23 cellular contexts compared by ENCODE assay signal in genomic region chr10:110805292-110805691, GRCh38.
DNase-seq lines count a peak whose midpoint lies in the region; ATAC-seq and TF ChIP-seq lines count a peak whose summit lies in the region.
"Had no signal": no experiment of that assay in that cellular context is flagged by ENCODE, and none has a peak within 500 bp of the region (broad histone marks: within the 10 kb centered on the region; RNA-seq: fewer than 3 reads in every experiment).

No MANE protein-coding gene starts in this region.

- DNase-seq in left ventricle myocardium inferior (no peak), left ventricle myocardium superior (no peak), T-helper 17 cell (no peak), DMS53 (lab: John Stamatoyannopoulos, UW) (no peak), GM10266 (ENCODE audit: extremely low spot score) (no peak), DMS153 treated with DMSO at 0.1 percent for 48 hours (lab: John Stamatoyannopoulos, UW; ENCODE audit: unreplicated experiment) (no peak)
- DNase-seq in naive thymus-derived CD4-positive, alpha-beta T cell: no peak
- DNase-seq: activated CD4-positive, alpha-beta T cell treated with anti-CD3 and anti-CD28 coated beads for 1 hour; activated naive CD4-positive, alpha-beta T cell treated with anti-CD3 and anti-CD28 coated beads, Interleukin-2, amount 10 ng/mL, durations not matched to agents 7 days and 5 days; GM23248; head of caudate nucleus; HFFc6; NCI-H1417; NCI-H446; retina; SIG-M5; spleen; stimulated activated CD4-positive, alpha-beta T cell treated with anti-CD3 and anti-CD28 coated beads, Interleukin-2, amount 100 ng/mL, for 48 hours; SW 1271 had no signal

- ATAC-seq in left ventricle myocardium superior: no peak
- ATAC-seq in T-helper 17 cell: no peak
- ATAC-seq in naive thymus-derived CD4-positive, alpha-beta T cell: no peak
- ATAC-seq in GM19328 (IDR thresholded peaks at IDR 0.05; ENCODE audit: unreplicated experiment): no peak
- ATAC-seq: stimulated activated effector memory CD8-positive, alpha-beta T cell treated with anti-CD3 and anti-CD28 coated beads, Interleukin-12 subunit alpha, Interleukin-12 subunit beta, amount 100 ng/mL, for 72 hours had no signal

- no peaks in the 10 kb centered on the region for H3K27me3 ChIP-seq in left ventricle myocardium inferior (ENCODE audit: low read depth)
- H3K27me3 ChIP-seq in naive thymus-derived CD4-positive, alpha-beta T cell (ENCODE audit: control insufficient read depth in 2 of 2, insufficient read depth in 2 of 2, low read length in 2 of 2): no peaks in the 10 kb centered on the region
- H3K27me3 ChIP-seq: spleen had no signal

- peak overlapping the region; percentile 35 for H3K27ac ChIP-seq in left ventricle myocardium inferior (replicated peaks)
- no peak overlapping the region for H3K27ac ChIP-seq in naive thymus-derived CD4-positive, alpha-beta T cell (ENCODE audit: low read depth, low read length)
- H3K27ac ChIP-seq: GM23248, spleen had no signal

- CTCF ChIA-PET in naive thymus-derived CD4-positive, alpha-beta T cell (lab: Charles Lee): no interaction called here

- POLR2A ChIA-PET in naive thymus-derived CD4-positive, alpha-beta T cell (lab: Charles Lee): interaction anchor here (1.1 to 4.8 kb wide), 6 partner anchors 14 to 76 kb away, joined by 3 to 46 read pairs (median 10); no protein-coding TSS in a partner anchor

- intact Hi-C loops in left ventricle myocardium inferior (cut with micrococcal nuclease) (loop anchor here (10.0 kb wide), 1 partner anchor 90 kb away; no protein-coding TSS in a partner anchor), left ventricle myocardium superior (cut with micrococcal nuclease) (loop anchor here (10.0 kb wide), 1 partner anchor 90 kb away; no protein-coding TSS in a partner anchor)
- intact Hi-C loops in naive thymus-derived CD4-positive, alpha-beta T cell (cut with micrococcal nuclease): loop anchor here (2.0 kb wide), 2 partner anchors 14 to 30 kb away; no protein-coding TSS in a partner anchor

- no peak overlapping the region for H3K4me3 ChIP-seq in left ventricle myocardium inferior
- H3K4me3 ChIP-seq in naive thymus-derived CD4-positive, alpha-beta T cell (ENCODE audit: low read length): no peak overlapping the region
- H3K4me3 ChIP-seq: GM23248, spleen had no signal

- peaks cover 28% of the 10 kb centered on the region for H3K4me1 Mint-ChIP-seq in T-helper 17 cell
- peaks cover 30 to 53% (median 44%) of the 10 kb centered on the region in 7 donors for H3K4me1 Mint-ChIP-seq in naive thymus-derived CD4-positive, alpha-beta T cell

- H3K36me3 ChIP-seq in left ventricle myocardium inferior: peaks cover 8% of the 10 kb centered on the region
- H3K36me3 ChIP-seq in naive thymus-derived CD4-positive, alpha-beta T cell (ENCODE audit: control insufficient read depth in 2 of 3, insufficient read depth in 3 of 3, low read length in 3 of 3): no peaks in the 10 kb centered on the region
- H3K36me3 ChIP-seq: spleen had no signal

- H3K9me3 ChIP-seq in left ventricle myocardium inferior (replicated peaks) (no peaks in the 10 kb centered on the region), T-helper 17 cell (ENCODE audit: control insufficient read depth, low read length, poor library complexity, severe bottlenecking) (no peaks in the 10 kb centered on the region)
- no peaks in the 10 kb centered on the region for H3K9me3 ChIP-seq in naive thymus-derived CD4-positive, alpha-beta T cell (ENCODE audit: control insufficient read depth in 2 of 3, low read length in 3 of 3)
- H3K9me3 ChIP-seq: spleen had no signal

- TF ChIP-seq CTCF in left ventricle myocardium inferior (IDR thresholded peaks at IDR 0.05; ENCODE audit: borderline replicate concordance): no peak
- no peak for TF ChIP-seq CTCF in GM10266 (IDR thresholded peaks at IDR 0.05; ENCODE audit: control insufficient read depth, insufficient read depth, low read depth, missing control alignments)

- H3K27me3 Mint-ChIP-seq in T-helper 17 cell: no peaks in the 10 kb centered on the region
- no peaks in the 10 kb centered on the region for H3K27me3 Mint-ChIP-seq in naive thymus-derived CD4-positive, alpha-beta T cell
- H3K27me3 Mint-ChIP-seq: central memory CD8-positive, alpha-beta T cell had no signal

- H3K36me3 Mint-ChIP-seq in T-helper 17 cell (ENCODE audit: low read depth): no peaks in the 10 kb centered on the region
- peaks cover 0 to 6% (median 0%) of the 10 kb centered on the region in 5 donors for H3K36me3 Mint-ChIP-seq in naive thymus-derived CD4-positive, alpha-beta T cell
- H3K36me3 Mint-ChIP-seq: CD14-positive monocyte; stimulated activated effector memory CD8-positive, alpha-beta T cell treated with anti-CD3 and anti-CD28 coated beads, Interleukin-12 subunit alpha, Interleukin-12 subunit beta, amount 100 ng/mL, for 72 hours had no signal

- peak overlapping the region; percentile 94 for H3K27ac Mint-ChIP-seq in T-helper 17 cell
- peak overlapping the region; percentile 25 to 100 (median 90) for H3K27ac Mint-ChIP-seq in naive thymus-derived CD4-positive, alpha-beta T cell
- H3K27ac Mint-ChIP-seq: activated naive CD4-positive, alpha-beta T cell treated with anti-CD3 and anti-CD28 coated beads, Interleukin-2, amount 10 ng/mL, durations not matched to agents 7 days and 5 days; HFFc6; stimulated activated effector memory CD8-positive, alpha-beta T cell treated with anti-CD3 and anti-CD28 coated beads, Interleukin-12 subunit alpha, Interleukin-12 subunit beta, amount 100 ng/mL, for 72 hours had no signal

- peaks cover 76% of the 10 kb centered on the region for H3K4me1 ChIP-seq in left ventricle myocardium inferior
- H3K4me1 ChIP-seq in naive thymus-derived CD4-positive, alpha-beta T cell (ENCODE audit: control insufficient read depth in 2 of 2, insufficient read depth in 2 of 2, low read length in 2 of 2): peaks cover 25 to 34% of the 10 kb centered on the region in 2 donors

- no peak overlapping the region for H3K4me3 Mint-ChIP-seq in T-helper 17 cell
- peak overlapping the region in 3 of 10 donors; percentile 11 to 70 (median 69) for H3K4me3 Mint-ChIP-seq in naive thymus-derived CD4-positive, alpha-beta T cell
- H3K4me3 Mint-ChIP-seq: activated naive CD4-positive, alpha-beta T cell treated with anti-CD3 and anti-CD28 coated beads, Interleukin-2, amount 10 ng/mL, durations not matched to agents 7 days and 5 days; CD14-positive monocyte; HFFc6; stimulated activated effector memory CD8-positive, alpha-beta T cell treated with anti-CD3 and anti-CD28 coated beads, Interleukin-12 subunit alpha, Interleukin-12 subunit beta, amount 100 ng/mL, for 72 hours had no signal

- H3K9me3 Mint-ChIP-seq in naive thymus-derived CD4-positive, alpha-beta T cell: peaks cover 0 to 4% (median 0%) of the 10 kb centered on the region in 11 donors
- H3K9me3 Mint-ChIP-seq: activated naive CD4-positive, alpha-beta T cell treated with anti-CD3 and anti-CD28 coated beads, Interleukin-2, amount 10 ng/mL, durations not matched to agents 7 days and 5 days; central memory CD8-positive, alpha-beta T cell; HFFc6; stimulated activated effector memory CD8-positive, alpha-beta T cell treated with anti-CD3 and anti-CD28 coated beads, Interleukin-12 subunit alpha, Interleukin-12 subunit beta, amount 100 ng/mL, for 72 hours had no signal
